In genomic region chr12:51171884-51172514, GRCh38 we compare ENCODE assay signal across 8 cellular contexts. TPM values are rescaled to one million over a fixed set of nuclear protein-coding genes. Genes with fewer than 3 reads are reported as not detected.
A peak's percentile ranks its signal among the peaks of the same experiment; 100 is the strongest.
DNase-seq lines count a peak whose midpoint lies in the region; ATAC-seq and TF ChIP-seq lines count a peak whose summit lies in the region.

No MANE protein-coding gene starts in this region.

- H3K4me1 Mint-ChIP-seq in activated CD8-positive, alpha-beta T cell treated with anti-CD3 and anti-CD28 coated beads, Interleukin-2, amount 10 ng/mL, durations not matched to agents 7 days and 5 days (ENCODE audit: low read depth): peaks cover 9% of the 10 kb centered on the region
- H3K4me1 Mint-ChIP-seq in chondrocyte (ENCODE audit: low read depth): peaks cover 10% of the 10 kb centered on the region

- H2BK15ac ChIP-seq in neuronal stem cell (ENCODE audit: low read length): no peak overlapping the region

- H2AFZ ChIP-seq in neuronal stem cell (ENCODE audit: low read length): peak overlapping the region; percentile 91

- DNase-seq in GM06990 (ENCODE audit: extremely low read depth, insufficient read length): no peak
- DNase-seq in SHP77 treated with DMSO at 0.1 percent for 48 hours (lab: John Stamatoyannopoulos, UW): peak; percentile 20
- no peak for DNase-seq in esophagus muscularis mucosa (ENCODE audit: extremely low spot score)
- DNase-seq in neuronal stem cell (ENCODE audit: low spot score): no peak
- DNase-seq in activated CD8-positive, alpha-beta T cell treated with anti-CD3 and anti-CD28 coated beads, Interleukin-2, amount 10 ng/mL, durations not matched to agents 7 days and 5 days: no peak
- no peak for DNase-seq in chondrocyte (ENCODE audit: low spot score)
- DNase-seq in D341Med (ENCODE audit: low spot score): no peak

- peaks cover 15 to 37% (median 29%) of the 10 kb centered on the region in 4 donors for H3K4me1 ChIP-seq in esophagus muscularis mucosa
- peaks cover 0 to 2% of the 10 kb centered on the region in 2 donors for H3K4me1 ChIP-seq in neuronal stem cell (ENCODE audit: control insufficient read depth in 2 of 2, insufficient read depth in 1 of 2, low read depth in 1 of 2, low read length in 2 of 2)

- peak; percentile 9 for ATAC-seq in HG02798 (IDR thresholded peaks at IDR 0.05; ENCODE audit: poor library complexity, unreplicated experiment)
- no peak for ATAC-seq in activated CD8-positive, alpha-beta T cell treated with anti-CD3 and anti-CD28 coated beads, Interleukin-2, amount 10 ng/mL, durations not matched to agents 7 days and 5 days

- TF ChIP-seq CTCF in GM06990 (IDR thresholded peaks at IDR 0.05; ENCODE audit: insufficient read depth, low read length, poor library complexity, severe bottlenecking) (no peak), esophagus muscularis mucosa (IDR thresholded peaks at IDR 0.05) (no peak), chondrocyte (IDR thresholded peaks at IDR 0.05) (no peak)

- no peak for TF ChIP-seq EP300 in esophagus muscularis mucosa (IDR thresholded peaks at IDR 0.05)

- no peak overlapping the region for H2AK5ac ChIP-seq in neuronal stem cell (ENCODE audit: low read depth, low read length)

- intact Hi-C loops in esophagus muscularis mucosa (cut with DNase I): loop anchor here (5.0 kb wide), 2 partner anchors 45 to 65 kb away; partner anchors contain the start of genes DAZAP2 and POU6F1

- no peaks in the 10 kb centered on the region for H3K9me3 Mint-ChIP-seq in activated CD8-positive, alpha-beta T cell treated with anti-CD3 and anti-CD28 coated beads, Interleukin-2, amount 10 ng/mL, durations not matched to agents 7 days and 5 days (ENCODE audit: insufficient read depth)
- H3K9me3 Mint-ChIP-seq in chondrocyte (ENCODE audit: low read depth): no peaks in the 10 kb centered on the region

- no peak overlapping the region for H2BK120ac ChIP-seq in neuronal stem cell (ENCODE audit: low read depth, low read length)

- H3K79me1 ChIP-seq in neuronal stem cell (ENCODE audit: low read depth, low read length): no peaks in the 10 kb centered on the region

- H3K4me2 ChIP-seq in neuronal stem cell (ENCODE audit: insufficient read depth, low read length, poor library complexity, severe bottlenecking): peak overlapping the region; percentile 54

- peak overlapping the region; percentile 5 for H3K14ac ChIP-seq in neuronal stem cell (ENCODE audit: low read length)

- H3K27me3 Mint-ChIP-seq in activated CD8-positive, alpha-beta T cell treated with anti-CD3 and anti-CD28 coated beads, Interleukin-2, amount 10 ng/mL, durations not matched to agents 7 days and 5 days (ENCODE audit: low read depth): no peaks in the 10 kb centered on the region
- no peaks in the 10 kb centered on the region for H3K27me3 Mint-ChIP-seq in chondrocyte (ENCODE audit: low read depth)

- H4K8ac ChIP-seq in neuronal stem cell (ENCODE audit: low read depth, low read length): no peak overlapping the region

- POLR2A ChIA-PET in activated CD8-positive, alpha-beta T cell treated with anti-CD3 and anti-CD28 coated beads, Interleukin-2, amount 10 ng/mL, durations not matched to agents 7 days and 5 days (lab: Charles Lee): interaction anchor here (1.0 kb wide), 1 partner anchor 67 kb away, joined by 3 read pairs; no protein-coding TSS in a partner anchor

- no peak for TF ChIP-seq POLR2A in esophagus muscularis mucosa (IDR thresholded peaks at IDR 0.05; ENCODE audit: low read depth)

- CTCF ChIA-PET in activated CD8-positive, alpha-beta T cell treated with anti-CD3 and anti-CD28 coated beads, Interleukin-2, amount 10 ng/mL, durations not matched to agents 7 days and 5 days (lab: Charles Lee): interaction anchor here (0.9 to 1.8 kb wide), 2 partner anchors 46 to 169 kb away, joined by 4 to 5 read pairs; partner anchors contain the start of gene POU6F1

- no peak overlapping the region for H4K91ac ChIP-seq in neuronal stem cell (ENCODE audit: low read depth, low read length, poor library complexity)

- peak overlapping the region; percentile 61 for H3K9ac ChIP-seq in neuronal stem cell (ENCODE audit: low read depth, low read length, poor library complexity)

- peaks cover 11% of the 10 kb centered on the region for H3K36me3 Mint-ChIP-seq in activated CD8-positive, alpha-beta T cell treated with anti-CD3 and anti-CD28 coated beads, Interleukin-2, amount 10 ng/mL, durations not matched to agents 7 days and 5 days (ENCODE audit: low read depth)
- no peaks in the 10 kb centered on the region for H3K36me3 Mint-ChIP-seq in chondrocyte (ENCODE audit: low read depth)

- H3K4me3 ChIP-seq in GM06990 (replicated peaks; ENCODE audit: low read depth, low read length) (peak overlapping the region; percentile 85), esophagus muscularis mucosa (peak overlapping the region; percentile 64 to 90 (median 74)), neuronal stem cell (ENCODE audit: low read length in 2 of 2) (peak overlapping the region; percentile 69 to 86)

- peak overlapping the region; percentile 76 for H3K23ac ChIP-seq in neuronal stem cell (ENCODE audit: low read depth, low read length, poor library complexity)

- no peak overlapping the region for H3K27ac Mint-ChIP-seq in activated CD8-positive, alpha-beta T cell treated with anti-CD3 and anti-CD28 coated beads, Interleukin-2, amount 10 ng/mL, durations not matched to agents 7 days and 5 days
- H3K27ac Mint-ChIP-seq in chondrocyte (ENCODE audit: unreplicated experiment): no peak overlapping the region

- H3K27me3 ChIP-seq in GM06990 (replicated peaks; ENCODE audit: control insufficient read depth, insufficient read depth, low read length): no peaks in the 10 kb centered on the region
- no peaks in the 10 kb centered on the region for H3K27me3 ChIP-seq in esophagus muscularis mucosa
- no peaks in the 10 kb centered on the region for H3K27me3 ChIP-seq in neuronal stem cell (ENCODE audit: control insufficient read depth in 3 of 3, insufficient read depth in 3 of 3, low read depth in 1 of 3, low read length in 3 of 3)

- peak overlapping the region; percentile 85 for H2BK5ac ChIP-seq in neuronal stem cell (ENCODE audit: low read length)

- peak overlapping the region; percentile 93 to 98 (median 95) for H3K27ac ChIP-seq in esophagus muscularis mucosa (replicated peaks in 1 of 4)
- peak overlapping the region; percentile 99 for H3K27ac ChIP-seq in neuronal stem cell (replicated peaks; ENCODE audit: low read length)

- 4% methylated on average over 16 of the region's 16 CpGs for WGBS in esophagus muscularis mucosa
- no CpG with 5 or more reads among the region's 16 CpGs for WGBS in neuronal stem cell (ENCODE audit: extremely low coverage in 2 of 2, insufficient read length in 2 of 2, insufficient replicate concordance in 1 of 2), 2 donors

- no peak overlapping the region for H3K4me3 Mint-ChIP-seq in activated CD8-positive, alpha-beta T cell treated with anti-CD3 and anti-CD28 coated beads, Interleukin-2, amount 10 ng/mL, durations not matched to agents 7 days and 5 days
- H3K4me3 Mint-ChIP-seq in chondrocyte (ENCODE audit: unreplicated experiment): no peak overlapping the region

- H3K36me3 ChIP-seq in GM06990 (ENCODE audit: control insufficient read depth, insufficient read depth, low read length) (no peaks in the 10 kb centered on the region; the same call in 1 of the 2 replicates), esophagus muscularis mucosa (no peaks in the 10 kb centered on the region), neuronal stem cell (replicated peaks in 1 of 2; ENCODE audit: control insufficient read depth in 2 of 2, insufficient read depth in 2 of 2, low read length in 2 of 2) (no peaks in the 10 kb centered on the region)

- peak overlapping the region; percentile 22 for H3K18ac ChIP-seq in neuronal stem cell (ENCODE audit: low read length)

- no peaks in the 10 kb centered on the region for H3K9me3 ChIP-seq in esophagus muscularis mucosa
- H3K9me3 ChIP-seq in neuronal stem cell (replicated peaks in 1 of 2; ENCODE audit: control insufficient read depth in 2 of 2, insufficient read depth in 1 of 2, low read depth in 1 of 2, low read length in 2 of 2): no peaks in the 10 kb centered on the region

- H3K4ac ChIP-seq in neuronal stem cell (ENCODE audit: low read length): no peak overlapping the region

- no peak overlapping the region for H2BK12ac ChIP-seq in neuronal stem cell (ENCODE audit: low read length)

RNA-seq across cellular contexts. Expression of gene TFCP2, which starts 0.9 kb away (rescaled TPM):
- total RNA-seq in esophagus muscularis mucosa: 10 to 100 TPM; 11.3 to 16.2 (median 15.2) TPM
- 28.5 TPM for polyA plus RNA-seq in neuronal stem cell (2013, experiment 1 of 2)
- 29.8 TPM for polyA plus RNA-seq in neuronal stem cell (2013, experiment 2 of 2)
- total RNA-seq in activated CD8-positive, alpha-beta T cell treated with anti-CD3 and anti-CD28 coated beads, Interleukin-2, amount 10 ng/mL, durations not matched to agents 7 days and 5 days: 10 to 100 TPM; 34.5 to 38.8 TPM
- 17.8 to 21.2 TPM (median 20.8 TPM) in 3 replicates for total RNA-seq in chondrocyte

RNA-seq across cellular contexts. Expression of gene POU6F1, which starts 45.9 kb away (rescaled TPM):
- total RNA-seq in esophagus muscularis mucosa (10 to 100 TPM; 13.3 to 27.2 (median 16.9) TPM), chondrocyte (9.9 to 11.2 TPM (median 10.2 TPM) in 3 replicates)
- polyA plus RNA-seq in neuronal stem cell (2013, experiment 1 of 2): 3.0 TPM
- polyA plus RNA-seq in neuronal stem cell (2013, experiment 2 of 2): 2.9 TPM
- 1 to 10 TPM; 1.3 to 2.2 TPM for total RNA-seq in activated CD8-positive, alpha-beta T cell treated with anti-CD3 and anti-CD28 coated beads, Interleukin-2, amount 10 ng/mL, durations not matched to agents 7 days and 5 days
